In the genomic region with DNA sequence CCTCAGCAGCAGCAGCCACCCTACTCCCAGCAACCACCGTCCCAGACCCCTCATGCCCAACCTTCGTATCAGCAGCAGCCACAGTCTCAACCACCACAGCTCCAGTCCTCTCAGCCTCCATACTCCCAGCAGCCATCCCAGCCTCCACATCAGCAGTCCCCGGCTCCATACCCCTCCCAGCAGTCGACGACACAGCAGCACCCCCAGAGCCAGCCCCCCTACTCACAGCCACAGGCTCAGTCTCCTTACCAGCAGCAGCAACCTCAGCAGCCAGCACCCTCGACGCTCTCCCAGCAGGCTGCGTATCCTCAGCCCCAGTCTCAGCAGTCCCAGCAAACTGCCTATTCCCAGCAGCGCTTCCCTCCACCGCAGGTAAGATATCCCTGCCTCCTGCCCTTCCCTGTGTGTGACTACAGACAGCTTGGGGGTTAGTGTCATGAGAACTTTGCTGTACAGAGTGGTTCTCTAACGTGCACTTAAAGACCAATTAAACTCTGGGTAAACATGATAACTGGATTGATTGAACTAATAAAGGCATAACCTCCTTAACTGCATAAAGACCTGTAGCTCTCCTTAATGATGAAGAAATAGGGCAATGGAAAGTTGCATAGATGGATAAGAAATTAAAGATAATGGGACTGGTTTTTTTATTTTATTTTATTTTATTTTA, we compare ENCODE assay signal across 18 cellular contexts. TPM values are rescaled to one million over a fixed set of nuclear protein-coding genes. Genes with fewer than 3 reads are reported as not detected.
A peak's percentile ranks its signal among the peaks of the same experiment; 100 is the strongest.
DNase-seq lines count a peak whose midpoint lies in the region; ATAC-seq and TF ChIP-seq lines count a peak whose summit lies in the region.
"Had no signal": no experiment of that assay in that cellular context is flagged by ENCODE, and none has a peak within 500 bp of the region (broad histone marks: within the 10 kb centered on the region; RNA-seq: fewer than 3 reads in every experiment).

No MANE protein-coding gene starts in this region.

- H3K14ac ChIP-seq in mesenchymal stem cell (ENCODE audit: low read length in 2 of 2): peak overlapping the region in 1 of 2 experiments; percentile 19

- no peak for TF ChIP-seq CTCF in hepatocyte (IDR thresholded peaks at IDR 0.05; ENCODE audit: poor library complexity)

- H2AFZ ChIP-seq in mesenchymal stem cell (ENCODE audit: low read depth, low read length) (no peak overlapping the region), hepatocyte (no peak overlapping the region)

- peak overlapping the region; percentile 17 for H2AK5ac ChIP-seq in mesenchymal stem cell (ENCODE audit: low read length, severe bottlenecking)

- H3K4me3 ChIP-seq in mesenchymal stem cell (ENCODE audit: insufficient read depth in 1 of 2, low read depth in 1 of 2, low read length in 2 of 2) (no peak overlapping the region), hepatocyte (no peak overlapping the region)
- H3K4me3 ChIP-seq: lung, pancreas, suprapubic skin had no signal

- H3K9me3 ChIP-seq in mesenchymal stem cell (ENCODE audit: control insufficient read depth, low read length) (no peaks in the 10 kb centered on the region), hepatocyte (ENCODE audit: low read depth) (no peaks in the 10 kb centered on the region)
- H3K9me3 ChIP-seq: pancreas, suprapubic skin had no signal

- H3K4me2 ChIP-seq in mesenchymal stem cell (ENCODE audit: low read length, poor library complexity, severe bottlenecking): no peak overlapping the region
- no peak overlapping the region for H3K4me2 ChIP-seq in hepatocyte

- H3K27ac Mint-ChIP-seq in stimulated activated naive CD8-positive, alpha-beta T cell treated with anti-CD3 and anti-CD28 coated beads, Interleukin-15, Interleukin-2, amounts not matched to agents 100 ng/mL and 50 ng/mL, for 24 hours: peak overlapping the region; percentile 50
- H3K27ac Mint-ChIP-seq in stimulated activated naive CD8-positive, alpha-beta T cell treated with anti-CD3 and anti-CD28 coated beads, Interleukin-15, amount 100 ng/mL, for 72 hours: peak overlapping the region in 1 of 2 donors; percentile 74
- peak overlapping the region; percentile 85 for H3K27ac Mint-ChIP-seq in activated naive CD8-positive, alpha-beta T cell

- H3K9ac ChIP-seq in mesenchymal stem cell (ENCODE audit: low read length): no peak overlapping the region

- no peak overlapping the region for H2BK12ac ChIP-seq in mesenchymal stem cell (ENCODE audit: low read length in 2 of 2)

- peaks cover 9% of the 10 kb centered on the region for H3K4me1 ChIP-seq in mesenchymal stem cell (ENCODE audit: control insufficient read depth, insufficient read depth, low read depth, low read length)
- H3K4me1 ChIP-seq in hepatocyte (ENCODE audit: insufficient read depth): no peaks in the 10 kb centered on the region

- H3K9me2 ChIP-seq in hepatocyte (replicated peaks; ENCODE audit: insufficient read depth): no peaks in the 10 kb centered on the region

- H3K27me3 ChIP-seq in mesenchymal stem cell (ENCODE audit: control insufficient read depth in 1 of 2, insufficient read depth in 1 of 2, low read length in 2 of 2) (no peaks in the 10 kb centered on the region), hepatocyte (no peaks in the 10 kb centered on the region)
- H3K27me3 ChIP-seq: pancreas, suprapubic skin had no signal

- H3K9me3 Mint-ChIP-seq in stimulated activated naive CD8-positive, alpha-beta T cell treated with anti-CD3 and anti-CD28 coated beads, Interleukin-15, Interleukin-2, amounts not matched to agents 100 ng/mL and 50 ng/mL, for 24 hours: no peaks in the 10 kb centered on the region
- no peaks in the 10 kb centered on the region for H3K9me3 Mint-ChIP-seq in stimulated activated naive CD8-positive, alpha-beta T cell treated with anti-CD3 and anti-CD28 coated beads, Interleukin-15, amount 100 ng/mL, for 72 hours
- no peaks in the 10 kb centered on the region for H3K9me3 Mint-ChIP-seq in activated naive CD8-positive, alpha-beta T cell (ENCODE audit: low read depth)

- no peak overlapping the region for H4K8ac ChIP-seq in mesenchymal stem cell (ENCODE audit: low read length)

- H3K27ac ChIP-seq in mesenchymal stem cell (ENCODE audit: low read length, poor library complexity, severe bottlenecking): peak overlapping the region; percentile 41
- H3K27ac ChIP-seq in hepatocyte: no peak overlapping the region
- H3K27ac ChIP-seq: HL-60, pancreas, suprapubic skin had no signal

- no peak overlapping the region for H2BK5ac ChIP-seq in mesenchymal stem cell (ENCODE audit: low read depth, low read length, poor library complexity, severe bottlenecking)

- no peak overlapping the region for H2BK15ac ChIP-seq in mesenchymal stem cell (ENCODE audit: low read depth, poor library complexity, severe bottlenecking)

- peaks cover 98% of the 10 kb centered on the region for H3K79me2 ChIP-seq in hepatocyte

- no peaks in the 10 kb centered on the region for H3K27me3 Mint-ChIP-seq in stimulated activated naive CD8-positive, alpha-beta T cell treated with anti-CD3 and anti-CD28 coated beads, Interleukin-15, Interleukin-2, amounts not matched to agents 100 ng/mL and 50 ng/mL, for 24 hours
- no peaks in the 10 kb centered on the region for H3K27me3 Mint-ChIP-seq in stimulated activated naive CD8-positive, alpha-beta T cell treated with anti-CD3 and anti-CD28 coated beads, Interleukin-15, amount 100 ng/mL, for 72 hours
- H3K27me3 Mint-ChIP-seq in activated naive CD8-positive, alpha-beta T cell: no peaks in the 10 kb centered on the region

- peak overlapping the region in 1 of 2 experiments; percentile 6 for H3K4ac ChIP-seq in mesenchymal stem cell (ENCODE audit: low read depth in 1 of 2, low read length in 2 of 2)

- no peak overlapping the region for H3K23ac ChIP-seq in mesenchymal stem cell (ENCODE audit: low read length in 2 of 2)

- H3K4me3 Mint-ChIP-seq in stimulated activated naive CD8-positive, alpha-beta T cell treated with anti-CD3 and anti-CD28 coated beads, Interleukin-15, Interleukin-2, amounts not matched to agents 100 ng/mL and 50 ng/mL, for 24 hours: no peak overlapping the region
- no peak overlapping the region for H3K4me3 Mint-ChIP-seq in stimulated activated naive CD8-positive, alpha-beta T cell treated with anti-CD3 and anti-CD28 coated beads, Interleukin-15, amount 100 ng/mL, for 72 hours
- peak overlapping the region; percentile 13 for H3K4me3 Mint-ChIP-seq in activated naive CD8-positive, alpha-beta T cell

- WGBS in mesenchymal stem cell: 97% methylated on average over 8 of the region's 11 CpGs
- WGBS in hepatocyte (ENCODE audit: low lambda C conversion rate, missing lambda C conversion rate): 92% methylated on average over 11 of the region's 11 CpGs

- no peak overlapping the region for H4K91ac ChIP-seq in mesenchymal stem cell (ENCODE audit: low read length)

- H3K36me3 ChIP-seq in mesenchymal stem cell (ENCODE audit: control insufficient read depth in 1 of 2, insufficient read depth in 2 of 2, low read depth in 1 of 2, low read length in 2 of 2) (peaks cover 18 to 66% of the 10 kb centered on the region in 2 experiments), hepatocyte (replicated peaks; ENCODE audit: insufficient read depth, low read depth) (peaks cover 11% of the 10 kb centered on the region)

- peaks cover 74% of the 10 kb centered on the region for H4K20me1 ChIP-seq in hepatocyte (ENCODE audit: insufficient read depth, poor library complexity, severe bottlenecking)

- no peak overlapping the region for H2BK120ac ChIP-seq in mesenchymal stem cell (ENCODE audit: low read depth, low read length)

- H3K4me1 Mint-ChIP-seq in stimulated activated naive CD8-positive, alpha-beta T cell treated with anti-CD3 and anti-CD28 coated beads, Interleukin-15, Interleukin-2, amounts not matched to agents 100 ng/mL and 50 ng/mL, for 24 hours (ENCODE audit: low read depth): peaks cover 83% of the 10 kb centered on the region
- peaks cover 88% of the 10 kb centered on the region for H3K4me1 Mint-ChIP-seq in stimulated activated naive CD8-positive, alpha-beta T cell treated with anti-CD3 and anti-CD28 coated beads, Interleukin-15, amount 100 ng/mL, for 72 hours
- peaks cover 80% of the 10 kb centered on the region for H3K4me1 Mint-ChIP-seq in activated naive CD8-positive, alpha-beta T cell (ENCODE audit: low read depth)

- peaks cover 19% of the 10 kb centered on the region for H3K79me1 ChIP-seq in mesenchymal stem cell (replicated peaks; ENCODE audit: low read length, poor library complexity, severe bottlenecking)

- no peak for ATAC-seq in stimulated activated naive CD8-positive, alpha-beta T cell treated with anti-CD3 and anti-CD28 coated beads, Interleukin-15, amount 100 ng/mL, for 72 hours
- ATAC-seq in GM21786 (IDR thresholded peaks at IDR 0.05; ENCODE audit: unreplicated experiment): no peak
- ATAC-seq: HCT116, pancreas, PC-3, SK-N-SH treated with all-trans-retinoic acid at 6 μM for 48 hours had no signal

- DNase-seq in stimulated activated naive CD8-positive, alpha-beta T cell treated with anti-CD3 and anti-CD28 coated beads, Interleukin-15, amount 100 ng/mL, for 72 hours: no peak
- DNase-seq in mesenchymal stem cell (no peak), NOMO-1 treated with dmso at 0.1 percent for 144 hours (lab: John Stamatoyannopoulos, UW; ENCODE audit: unreplicated experiment) (no peak), hepatocyte (ENCODE audit: low spot score) (no peak), SK-N-DZ (ENCODE audit: low spot score) (no peak)
- DNase-seq: aorta, DMS153, NCI-H446 treated with DMSO at 0.1 percent for 48 hours, pancreas, PC-3 had no signal

- peaks cover 66% of the 10 kb centered on the region for H3K36me3 Mint-ChIP-seq in stimulated activated naive CD8-positive, alpha-beta T cell treated with anti-CD3 and anti-CD28 coated beads, Interleukin-15, Interleukin-2, amounts not matched to agents 100 ng/mL and 50 ng/mL, for 24 hours (ENCODE audit: low read depth)
- peaks cover 16% of the 10 kb centered on the region for H3K36me3 Mint-ChIP-seq in activated naive CD8-positive, alpha-beta T cell

- no peak overlapping the region for H3K18ac ChIP-seq in mesenchymal stem cell (ENCODE audit: low read depth in 1 of 2, low read length in 2 of 2)

RNA-seq across cellular contexts. Expression of a gene that starts 35.6 kb away (rescaled TPM):
- polyA plus RNA-seq in mesenchymal stem cell (2013, experiment 1 of 2): 46.7 TPM
- 43.3 TPM for polyA plus RNA-seq in mesenchymal stem cell (2013, experiment 2 of 2)
- total RNA-seq in hepatocyte: 32.3 and 35.8 TPM in 2 replicates
- polyA plus RNA-seq in hepatocyte: 26.6 and 27.9 TPM in 2 replicates
- 28.8 and 29.1 TPM in 2 replicates for polyA plus RNA-seq in SK-N-DZ (2014; cell fraction: cytosol; rRNA removed)
- polyA plus RNA-seq in SK-N-DZ (2014; cell fraction: nucleus; rRNA removed): 14.1 and 24.3 TPM in 2 replicates

RNA-seq across cellular contexts. Expression of a gene that starts 56.4 kb away (rescaled TPM):
- polyA plus RNA-seq in mesenchymal stem cell (2013, experiment 1 of 2): 8.1 TPM
- polyA plus RNA-seq in mesenchymal stem cell (2013, experiment 2 of 2): 8.6 TPM
- total RNA-seq in hepatocyte: 22.0 and 35.5 TPM in 2 replicates
- 19.1 and 21.2 TPM in 2 replicates for polyA plus RNA-seq in hepatocyte
- 10.4 and 13.6 TPM in 2 replicates for polyA plus RNA-seq in SK-N-DZ (2014; cell fraction: cytosol; rRNA removed)
- polyA plus RNA-seq in SK-N-DZ (2014; cell fraction: nucleus; rRNA removed): 5.5 and 6.5 TPM in 2 replicates
